In the genomic region with DNA sequence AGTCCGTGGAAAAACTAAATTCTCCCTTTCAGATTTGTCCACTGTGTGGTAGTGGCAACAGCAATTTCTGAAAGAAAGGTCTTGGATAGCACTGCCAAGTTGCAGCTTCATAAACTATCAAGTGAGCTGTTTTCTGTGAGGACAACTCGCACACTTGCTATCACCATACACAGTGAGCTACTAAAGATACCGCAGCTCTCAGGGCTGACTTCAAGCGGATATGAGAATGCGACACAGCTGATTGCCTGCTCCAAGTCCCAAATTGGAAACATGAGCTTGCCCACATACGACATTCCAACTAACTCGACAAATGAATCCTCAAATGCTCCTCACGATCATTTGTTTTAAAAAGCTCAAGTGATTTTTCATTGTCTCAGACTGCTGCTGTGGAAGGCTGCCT, we compare ENCODE assay signal across 20 cellular contexts. TPM values are rescaled to one million over a fixed set of nuclear protein-coding genes. Genes with fewer than 3 reads are reported as not detected.
DNase-seq lines count a peak whose midpoint lies in the region; ATAC-seq, FAIRE-seq and TF ChIP-seq lines count a peak whose summit lies in the region.
"Had no signal": no experiment of that assay in that cellular context is flagged by ENCODE, and none has a peak within 500 bp of the region (broad histone marks: within the 10 kb centered on the region; RNA-seq: fewer than 3 reads in every experiment).

No MANE protein-coding gene starts in this region.

- DNase-seq in AG08395 (ENCODE audit: low spot score) (peak; percentile 50), K562 (ENCODE audit: extremely low read depth in 1 of 4, low spot score in 3 of 4) (no peak), Right ventricle myocardium superior (no peak), putamen (ENCODE audit: low spot score) (peak; percentile 62), COLO829 (ENCODE audit: low spot score) (no peak), NCI-H2227 treated with DMSO at 0.1 percent for 48 hours (lab: John Stamatoyannopoulos, UW) (no peak)
- DNase-seq: activated CD4-positive, alpha-beta T cell treated with anti-CD3 and anti-CD28 coated beads for 4 hours; activated gamma-delta T cell treated with Interleukin-2 at 50 U/mL for 16 hours; GF-D8; hippocampal formation; NCI-H1417 treated with DMSO at 0.1 percent for 48 hours; NCI-H446; T1000 had no signal

- intact Hi-C loops in K562 (cut with micrococcal nuclease) (loop anchor here (10.0 kb wide), 1 partner anchor 585 kb away; no protein-coding TSS in a partner anchor), Right ventricle myocardium superior (cut with DNase I) (loop anchor here (10.0 kb wide), 1 partner anchor 285 kb away; a partner anchor contains a TSS)

- H3K4me1 ChIP-seq in K562 (replicated peaks in 1 of 2; ENCODE audit: control insufficient read depth in 2 of 2, insufficient read depth in 2 of 2, low read length in 2 of 2) = no peaks in the 10 kb centered on the region
- H3K4me1 ChIP-seq: A549 had no signal

- TF ChIP-seq RAD21 in K562 (CRISPR knock-in tag; conservative IDR thresholded peaks at IDR 0.05 in 1 of 2, IDR thresholded peaks at IDR 0.05 in 1 of 2) = no peak

- no peaks in the 10 kb centered on the region for H3K36me3 ChIP-seq in K562 (ENCODE audit: control insufficient read depth, insufficient read depth, low read length)

- no peak for TF ChIP-seq CTCF in K562 (IDR thresholded peaks at IDR 0.05 in 2 of 3, conservative IDR thresholded peaks at IDR 0.05 in 1 of 3; ENCODE audit: insufficient read depth in 2 of 3, low read depth in 1 of 3, low read length in 3 of 3)

- no peak for ATAC-seq in K562
- ATAC-seq in Right ventricle myocardium superior (ENCODE audit: poor library complexity) = peak; percentile 92
- ATAC-seq in HG03378 (IDR thresholded peaks at IDR 0.05; ENCODE audit: unreplicated experiment) = no peak
- no peak for ATAC-seq in HG02870 (IDR thresholded peaks at IDR 0.05; ENCODE audit: unreplicated experiment)
- ATAC-seq: A549 had no signal

- H3K4me2 ChIP-seq in K562 (ENCODE audit: insufficient read depth, low read length) = no peak overlapping the region
- H3K4me2 ChIP-seq: A549 had no signal

- no peak overlapping the region for H3K9ac ChIP-seq in K562 (ENCODE audit: insufficient read depth in 1 of 2, low read depth in 2 of 2, low read length in 2 of 2)

- H3K9me3 ChIP-seq in K562 (replicated peaks; ENCODE audit: control insufficient read depth, insufficient read depth, low read depth, low read length) = peaks cover 6% of the 10 kb centered on the region

- POLR2A ChIA-PET in K562 (lab: Yijun Ruan, JAX) = no interaction called here

- H3K79me2 ChIP-seq in K562 (ENCODE audit: control insufficient read depth, insufficient read depth, low read length) = no peaks in the 10 kb centered on the region

- no peak for TF ChIP-seq POLR2A in K562 (conservative IDR thresholded peaks at IDR 0.05)

- whole genome bisulfite sequencing in K562 (ENCODE audit: insufficient coverage, low coverage, missing lambda C conversion rate) = 31% methylated on average over 8 of the region's 8 CpGs

- in situ Hi-C loops in K562 (cut with MboI) = loop anchor here (25.0 kb wide), 3 partner anchors 182 to 582 kb away; a partner anchor contains a TSS

- H2AFZ ChIP-seq in K562 (ENCODE audit: low read depth, low read length) = 0 out of 2 replicates have a peak overlapping the region, but pooled peaks have one; percentile 9

- FAIRE-seq in K562 (lab: Jason Lieb, UNC) = no peak
- FAIRE-seq: A549, astrocyte, H54 had no signal

- no peak for TF ChIP-seq EP300 in K562 (IDR thresholded peaks at IDR 0.05; ENCODE audit: low read length)

- no peaks in the 10 kb centered on the region for H3K9me1 ChIP-seq in K562 (ENCODE audit: control insufficient read depth, insufficient read depth, low read length)

- no peaks in the 10 kb centered on the region for H3K27me3 ChIP-seq in K562 (ENCODE audit: control insufficient read depth in 2 of 2, insufficient read depth in 2 of 2, low read length in 2 of 2)

- BruUV-seq in K562 (replicated peaks; lab: Mats Ljungman, UMichigan) = no TSS peak

- H3K27ac ChIP-seq in K562 (ENCODE audit: extremely low read depth, low read depth, low read length) = no peak overlapping the region
- H3K27ac ChIP-seq: A549, epithelial cell of prostate had no signal

- no peaks in the 10 kb centered on the region for H4K20me1 ChIP-seq in K562 (replicated peaks; ENCODE audit: control insufficient read depth, insufficient read depth, low read length)

- no peak overlapping the region for H3K4me3 ChIP-seq in K562
- H3K4me3 ChIP-seq: A549, skin epidermis had no signal

- CTCF ChIA-PET in K562 (lab: Yijun Ruan, JAX; ENCODE audit: low intra/inter-chr PET ratio) = no interaction called here

TF ChIP-seq in K562, 482 proteins besides CTCF, POLR2A, EP300 and RAD21 (continues in another document):
- TF ChIP-seq ZNF253 (CRISPR knock-in tag; conservative IDR thresholded peaks at IDR 0.05) = no peak
- no peak for TF ChIP-seq REST (CRISPR knock-in tag; IDR thresholded peaks at IDR 0.05; ENCODE audit: low read depth)
- no peak for TF ChIP-seq ZNF696 (CRISPR knock-in tag; conservative IDR thresholded peaks at IDR 0.05)
- TF ChIP-seq, protein P1, sequence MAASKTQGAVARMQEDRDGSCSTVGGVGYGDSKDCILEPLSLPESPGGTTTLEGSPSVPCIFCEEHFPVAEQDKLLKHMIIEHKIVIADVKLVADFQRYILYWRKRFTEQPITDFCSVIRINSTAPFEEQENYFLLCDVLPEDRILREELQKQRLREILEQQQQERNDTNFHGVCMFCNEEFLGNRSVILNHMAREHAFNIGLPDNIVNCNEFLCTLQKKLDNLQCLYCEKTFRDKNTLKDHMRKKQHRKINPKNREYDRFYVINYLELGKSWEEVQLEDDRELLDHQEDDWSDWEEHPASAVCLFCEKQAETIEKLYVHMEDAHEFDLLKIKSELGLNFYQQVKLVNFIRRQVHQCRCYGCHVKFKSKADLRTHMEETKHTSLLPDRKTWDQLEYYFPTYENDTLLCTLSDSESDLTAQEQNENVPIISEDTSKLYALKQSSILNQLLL (CRISPR knock-in tag; IDR thresholded peaks at IDR 0.05; ENCODE audit: borderline replicate concordance) = no peak
- no peak for TF ChIP-seq JUNB (CRISPR knock-in tag; conservative IDR thresholded peaks at IDR 0.05)
- no peak for TF ChIP-seq ZC3H11A (IDR thresholded peaks at IDR 0.05; ENCODE audit: low read depth, low read length)
- TF ChIP-seq KDM1A (IDR thresholded peaks at IDR 0.05) = no peak
- TF ChIP-seq GABPB1 (CRISPR knock-in tag; IDR thresholded peaks at IDR 0.05) = no peak
- TF ChIP-seq, protein P2, sequence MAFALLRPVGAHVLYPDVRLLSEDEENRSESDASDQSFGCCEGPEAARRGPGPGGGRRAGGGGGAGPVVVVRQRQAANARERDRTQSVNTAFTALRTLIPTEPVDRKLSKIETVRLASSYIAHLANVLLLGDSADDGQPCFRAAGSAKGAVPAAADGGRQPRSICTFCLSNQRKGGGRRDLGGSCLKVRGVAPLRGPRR (CRISPR knock-in tag; IDR thresholded peaks at IDR 0.05) = no peak
- no peak for TF ChIP-seq ZNF764 (CRISPR knock-in tag; IDR thresholded peaks at IDR 0.05; ENCODE audit: low read depth)

RNA-seq across cellular contexts. Expression of gene E2F6, which starts 46.2 kb away (rescaled TPM):
- 14.1 and 38.5 TPM in 2 replicates for total RNA-seq in K562 (2011; cell fraction: chromatin; rRNA removed; ENCODE audit: low replicate concordance)
- total RNA-seq in K562 (2011; cell fraction: nucleolus; rRNA removed) = 8.8 and 10.9 TPM in 2 replicates
- 19.7 and 23.1 TPM in 2 replicates for total RNA-seq in K562 (2011; cell fraction: nucleoplasm; rRNA removed)
- 25.1 and 31.8 TPM in 2 replicates for total RNA-seq in K562 (2014; rRNA removed)
- total RNA-seq in K562 (2014; rRNA removed; fragmentation: Illumina TruSeq; extraction: Trizol) = 31.0 and 33.7 TPM in 2 replicates
- 25.0 and 26.1 TPM in 2 replicates for total RNA-seq in K562 (2015; rRNA removed; fragmentation: Illumina TruSeq; extraction: Trizol)
- 21.9 and 24.2 TPM in 2 replicates for total RNA-seq in K562 (2021)
- 21.9 and 33.9 TPM in 2 replicates for polyA plus RNA-seq in K562 (2011; rRNA removed)
- 8.2 and 11.9 TPM in 2 replicates for polyA plus RNA-seq in K562 (2011; cell fraction: cytosol; rRNA removed)
- polyA plus RNA-seq in K562 (2011; cell fraction: nucleus; rRNA removed) = 13.0 and 14.7 TPM in 2 replicates
- polyA plus RNA-seq in K562 (2012) = 21.9 and 23.3 TPM in 2 replicates
- 24.6 and 24.8 TPM in 2 replicates for polyA plus RNA-seq in K562 (2014; fragmentation: Illumina TruSeq; extraction: Trizol)
- 10 to 100 TPM; 13.6 to 14.0 TPM for polyA plus RNA-seq in K562 (2014; fragmentation: Nextera tagmentation; extraction: Ambion mirVana)
- polyA plus RNA-seq in K562 (2014; rRNA removed) = 25.0 and 27.8 TPM in 2 replicates
- polyA minus RNA-seq in K562 (2011; rRNA and poly(A)+ RNA removed) = 23.7 and 25.7 TPM in 2 replicates
- 10.8 and 11.8 TPM in 2 replicates for polyA minus RNA-seq in K562 (2011; cell fraction: cytosol; rRNA and poly(A)+ RNA removed)
- polyA minus RNA-seq in K562 (2011; cell fraction: nucleus; rRNA and poly(A)+ RNA removed) = 8.1 and 11.8 TPM in 2 replicates
- total RNA-seq in Right ventricle myocardium superior = 12.2 TPM

Comparison
In these comparisons a context has a peak if more than half of its experiments do, and no peak if none do; other contexts are left out.
1. DNase-seq: peak in AG08395 (single experiment) and putamen (single experiment); none in K562 (0 of 4), Right ventricle myocardium superior (single experiment), COLO829 (single experiment) and NCI-H2227 treated with DMSO at 0.1 percent for 48 hours (single experiment).